In genomic region chr15:56261854-56262509, GRCh38 we compare ENCODE assay signal across 14 cellular contexts. TPM values are rescaled to one million over a fixed set of nuclear protein-coding genes. Genes with fewer than 3 reads are reported as not detected.
A peak's percentile ranks its signal among the peaks of the same experiment; 100 is the strongest.
DNase-seq lines count a peak whose midpoint lies in the region; ATAC-seq, FAIRE-seq and TF ChIP-seq lines count a peak whose summit lies in the region.
"Had no signal": no experiment of that assay in that cellular context is flagged by ENCODE, and none has a peak within 500 bp of the region (broad histone marks: within the 10 kb centered on the region; RNA-seq: fewer than 3 reads in every experiment).

No MANE protein-coding gene starts in this region.

- TF ChIP-seq CTCF in KMS-11 (conservative IDR thresholded peaks at IDR 0.05; ENCODE audit: low read depth, low read length) = no peak
- no peak for TF ChIP-seq CTCF in GM12878 (IDR thresholded peaks at IDR 0.05 in 2 of 3, conservative IDR thresholded peaks at IDR 0.05 in 1 of 3; ENCODE audit: control insufficient read depth in 2 of 3, extremely low read depth in 1 of 3, insufficient read depth in 1 of 3, low read depth in 3 of 3, low read length in 3 of 3)

- no peak for FAIRE-seq in GM12878 (lab: Jason Lieb, UNC)
- FAIRE-seq: astrocyte had no signal

- ATAC-seq in GM12878 (peak; percentile 63), GM21825 (IDR thresholded peaks at IDR 0.05; ENCODE audit: unreplicated experiment) (no peak), HG03520 (IDR thresholded peaks at IDR 0.05; ENCODE audit: unreplicated experiment) (no peak)
- ATAC-seq: activated CD8-positive, alpha-beta T cell treated with anti-CD3 and anti-CD28 coated beads, Interleukin-2, amount 10 ng/mL, durations not matched to agents 7 days and 5 days had no signal

- H3K9ac ChIP-seq in KMS-11 (no peak overlapping the region), GM12878 (ENCODE audit: control insufficient read depth, insufficient read depth, low read length) (no peak overlapping the region; the same call in 1 of the 2 replicates), mucosa of rectum (ENCODE audit: low read depth in 1 of 2, low read length in 2 of 2) (no peak overlapping the region)

- H3K4me3 ChIP-seq in KMS-11 (IDR thresholded peaks at IDR 0.05; ENCODE audit: insufficient read depth, low read depth, low read length) = no peak overlapping the region
- H3K4me3 ChIP-seq in GM12878 = no peak overlapping the region
- no peak overlapping the region for H3K4me3 ChIP-seq in mucosa of rectum (ENCODE audit: low read length in 2 of 2)

- no peak for TF ChIP-seq RAD21 in GM12878 (IDR thresholded peaks at IDR 0.05; ENCODE audit: insufficient read depth, low read depth, low read length)

- no peaks in the 10 kb centered on the region for H3K9me3 ChIP-seq in GM12878 (replicated peaks; ENCODE audit: control insufficient read depth, insufficient read depth, low read length)
- H3K9me3 ChIP-seq in mucosa of rectum (ENCODE audit: control insufficient read depth in 2 of 2, low read length in 2 of 2) = no peaks in the 10 kb centered on the region

- no peaks in the 10 kb centered on the region for H3K27me3 ChIP-seq in KMS-11 (ENCODE audit: insufficient read depth, low read depth)
- no peaks in the 10 kb centered on the region for H3K27me3 ChIP-seq in GM12878 (replicated peaks in 1 of 2; ENCODE audit: control insufficient read depth in 2 of 2, insufficient read depth in 2 of 2, low read length in 1 of 2)
- H3K27me3 ChIP-seq in mucosa of rectum (ENCODE audit: control insufficient read depth in 2 of 2, insufficient read depth in 2 of 2, low read length in 2 of 2) = no peaks in the 10 kb centered on the region

- no TSS peak for BruUV-seq in GM12878 (replicated peaks; lab: Mats Ljungman, UMichigan)

- 55% methylated on average over 4 of the region's 4 CpGs for whole genome bisulfite sequencing in GM12878 (ENCODE audit: insufficient coverage, insufficient replicate concordance, low lambda C conversion rate, missing lambda C conversion rate)

- H3K36me3 ChIP-seq in KMS-11 (ENCODE audit: insufficient read depth) = no peaks in the 10 kb centered on the region
- no peaks in the 10 kb centered on the region for H3K36me3 ChIP-seq in GM12878 (ENCODE audit: control insufficient read depth in 2 of 2, insufficient read depth in 2 of 2, low read length in 1 of 2)
- H3K36me3 ChIP-seq in mucosa of rectum (ENCODE audit: control insufficient read depth in 2 of 2, insufficient read depth in 2 of 2, low read length in 2 of 2) = no peaks in the 10 kb centered on the region

- CTCF ChIA-PET in GM12878 (lab: Yijun Ruan, JAX) = no interaction called here
- CTCF ChIA-PET in HEK293T (lab: Yijun Ruan, JAX) = interaction anchor here (0.7 kb wide), 1 partner anchor 24 kb away, joined by 10 read pairs; no protein-coding TSS in a partner anchor

- H4K20me1 ChIP-seq in KMS-11 (ENCODE audit: insufficient read depth) (no peaks in the 10 kb centered on the region), GM12878 (ENCODE audit: control insufficient read depth, insufficient read depth) (no peaks in the 10 kb centered on the region)

- intact Hi-C loops in GM12878 (cut with micrococcal nuclease; ENCODE audit: unreplicated experiment) = no loop called here

- TF ChIP-seq EP300 in GM12878 (IDR thresholded peaks at IDR 0.05; ENCODE audit: borderline replicate concordance in 1 of 2, control insufficient read depth in 1 of 2, low read depth in 2 of 2, low read length in 2 of 2) = no peak

- DNase-seq in AG20443 (ENCODE audit: low spot score) (peak; percentile 49), GM12878 (ENCODE audit: low read depth, low spot score) (no peak), HEK293T (ENCODE audit: extremely low spot score) (no peak)
- no peak for DNase-seq in effector CD4-positive, alpha-beta T cell
- DNase-seq: activated CD8-positive, alpha-beta T cell treated with anti-CD3 and anti-CD28 coated beads, Interleukin-2, amount 10 ng/mL, durations not matched to agents 7 days and 5 days; KG1; mesenchymal stem cell; NCI-H2081; occipital lobe had no signal

- in situ Hi-C loops in GM12878 (cut with MboI) = no loop called here

- H3K79me2 ChIP-seq in KMS-11 (ENCODE audit: insufficient read depth, low read depth) (no peaks in the 10 kb centered on the region), GM12878 (ENCODE audit: control insufficient read depth, insufficient read depth, low read length) (no peaks in the 10 kb centered on the region)

- H3K4me1 ChIP-seq in KMS-11 (ENCODE audit: low read depth, poor library complexity, severe bottlenecking) (peaks cover 16% of the 10 kb centered on the region), GM12878 (ENCODE audit: control insufficient read depth, insufficient read depth, low read length) (peaks cover 5% of the 10 kb centered on the region; the same call in 1 of the 2 replicates), mucosa of rectum (ENCODE audit: control insufficient read depth in 2 of 2, insufficient read depth in 2 of 2, low read length in 2 of 2) (peaks cover 3 to 7% of the 10 kb centered on the region in 2 donors)

- H3K27ac ChIP-seq in KMS-11 = peak overlapping the region; percentile 19; the same call in 1 of the 2 replicates
- H3K27ac ChIP-seq in GM12878 (ENCODE audit: control insufficient read depth, insufficient read depth) = peak overlapping the region; percentile 18; the same call in 1 of the 2 replicates
- H3K27ac ChIP-seq in mucosa of rectum (ENCODE audit: low read depth in 2 of 2, low read length in 2 of 2) = peak overlapping the region; percentile 43 to 44

- POLR2A ChIA-PET in GM12878 (lab: Charles Lee) (no interaction called here), HEK293T (lab: Yijun Ruan, JAX) (no interaction called here)

- RAD21 ChIA-PET in GM12878 (lab: Charles Lee; ENCODE audit: unreplicated experiment) = no interaction called here

- H2AFZ ChIP-seq in KMS-11 (ENCODE audit: low read depth) = peak overlapping the region; percentile 39
- H2AFZ ChIP-seq in GM12878 (ENCODE audit: control insufficient read depth, low read depth, low read length) = peak overlapping the region; percentile 72

- TF ChIP-seq POLR2A in GM12878 (IDR thresholded peaks at IDR 0.05; ENCODE audit: low read depth, low read length) = no peak

- peak overlapping the region; percentile 79 for H3K4me2 ChIP-seq in KMS-11
- peak overlapping the region; percentile 28 for H3K4me2 ChIP-seq in GM12878 (ENCODE audit: control insufficient read depth, insufficient read depth)

- SMC1A ChIA-PET in GM12878 (lab: Charles Lee; ENCODE audit: uncharacterized antibody, unreplicated experiment) = interaction anchor here (0.8 kb wide), 1 partner anchor 17 kb away, joined by 3 read pairs; no protein-coding TSS in a partner anchor

TF ChIP-seq in GM12878, 131 proteins besides CTCF, POLR2A, EP300 and RAD21:
- no peak for TF ChIP-seq RAD51 (IDR thresholded peaks at IDR 0.05)
- TF ChIP-seq SPI1 (IDR thresholded peaks at IDR 0.05; ENCODE audit: borderline replicate concordance, insufficient read depth, low read depth, low read length) = 0 out of 2 replicates have a peak, but pooled peaks have one; percentile 3

TF ChIP-seq in HEK293T, 16 proteins besides CTCF, POLR2A, EP300 and RAD21:
- no peak for TF ChIP-seq FOXK2 (IDR thresholded peaks at IDR 0.05)
- no peak for TF ChIP-seq PKNOX1 (IDR thresholded peaks at IDR 0.05)
- no peak for TF ChIP-seq SUZ12 (IDR thresholded peaks at IDR 0.05)
- no peak for TF ChIP-seq ELF4 (IDR thresholded peaks at IDR 0.05)
- TF ChIP-seq L3MBTL2 (conservative IDR thresholded peaks at IDR 0.05) = no peak
- TF ChIP-seq BHLHE40 (IDR thresholded peaks at IDR 0.05; ENCODE audit: borderline replicate concordance) = no peak
- TF ChIP-seq SP1 (IDR thresholded peaks at IDR 0.05) = no peak
- no peak for TF ChIP-seq FOXM1 (IDR thresholded peaks at IDR 0.05; ENCODE audit: borderline replicate concordance)
- TF ChIP-seq ARNT (IDR thresholded peaks at IDR 0.05) = no peak
- TF ChIP-seq TARDBP (IDR thresholded peaks at IDR 0.05) = no peak

RNA-seq across cellular contexts. Expression of gene RFX7, which starts 18.3 kb away (rescaled TPM):
- 33.7 and 34.2 TPM in 2 replicates for total RNA-seq in GM12878 (2013; cell fraction: nucleolus; rRNA removed)
- total RNA-seq in GM12878 (2014; rRNA removed) = 11.3 and 12.0 TPM in 2 replicates
- total RNA-seq in GM12878 (2014; rRNA removed; fragmentation: Illumina TruSeq; extraction: Trizol) = 10.6 and 11.2 TPM in 2 replicates
- total RNA-seq in GM12878 (2021) = 26.5 and 31.4 TPM in 2 replicates
- polyA plus RNA-seq in GM12878 (2011; ENCODE audit: low read depth) = 6.1 TPM
- polyA plus RNA-seq in GM12878 (2011; rRNA removed) = 11.0 and 13.0 TPM in 2 replicates
- polyA plus RNA-seq in GM12878 (2011; cell fraction: cytosol; rRNA removed) = 10.1 and 13.2 TPM in 2 replicates
- 15.2 and 15.7 TPM in 2 replicates for polyA plus RNA-seq in GM12878 (2011; cell fraction: nucleus; rRNA removed)
- polyA plus RNA-seq in GM12878 (2012) = 6.4 and 8.5 TPM in 2 replicates
- 24.6 and 27.0 TPM in 2 replicates for polyA plus RNA-seq in GM12878 (2014; fragmentation: Illumina TruSeq; extraction: Trizol)
- polyA plus RNA-seq in GM12878 (2014; fragmentation: Nextera tagmentation; extraction: Ambion mirVana) = 1 to 10 TPM; 3.2 to 4.0 TPM
- 10.1 and 11.8 TPM in 2 replicates for polyA plus RNA-seq in GM12878 (2014; rRNA removed)
- 1 to 10 TPM; 7.6 to 8.5 TPM for polyA plus RNA-seq in GM12878 (2016; fragmentation: Nextera tagmentation; extraction: Ambion mirVana)
- 37.4 and 45.0 TPM in 2 replicates for polyA minus RNA-seq in GM12878 (2011; rRNA and poly(A)+ RNA removed)
- 13.4 and 17.7 TPM in 2 replicates for polyA minus RNA-seq in GM12878 (2011; cell fraction: cytosol; rRNA and poly(A)+ RNA removed)
- 8.0 and 11.8 TPM in 2 replicates for polyA minus RNA-seq in GM12878 (2011; cell fraction: nucleus; rRNA and poly(A)+ RNA removed)
